12 cellular contexts compared by ENCODE assay signal in genomic region chr16:29192329-29193247, GRCh38.
DNase-seq lines count a peak whose midpoint lies in the region; ATAC-seq and TF ChIP-seq lines count a peak whose summit lies in the region.
"Had no signal": no experiment of that assay in that cellular context is flagged by ENCODE, and none has a peak within 500 bp of the region (broad histone marks: within the 10 kb centered on the region; RNA-seq: fewer than 3 reads in every experiment).

No MANE protein-coding gene starts in this region.

- H3K27ac Mint-ChIP-seq in activated T-cell treated with anti-CD3 and anti-CD28 coated beads, Interleukin-2, amount 50 U/mL, for 24 hours, result no peak overlapping the region
- H3K27ac Mint-ChIP-seq in activated T-cell treated with anti-CD3 and anti-CD28 coated beads, Interleukin-2, amount 50 U/mL, for 72 hours, result no peak overlapping the region

- no peak overlapping the region for H3K4me3 Mint-ChIP-seq in activated T-cell treated with anti-CD3 and anti-CD28 coated beads, Interleukin-2, amount 50 U/mL, for 24 hours
- no peak overlapping the region for H3K4me3 Mint-ChIP-seq in activated T-cell treated with anti-CD3 and anti-CD28 coated beads, Interleukin-2, amount 50 U/mL, for 72 hours

- intact Hi-C loops in IMR-90 (cut with micrococcal nuclease) (no loop called here), tibial artery (cut with DNase I; ENCODE audit: low total_unique reads) (no loop called here)

- H3K4me1 ChIP-seq in IMR-90 (ENCODE audit: control insufficient read depth, insufficient read depth, low read length) (peaks cover 11% of the 10 kb centered on the region), tibial artery (peaks cover 0 to 9% (median 0%) of the 10 kb centered on the region in 4 donors), trophoblast cell (ENCODE audit: control insufficient read depth in 1 of 2, insufficient read depth in 2 of 2, low read length in 2 of 2) (no peaks in the 10 kb centered on the region)
- H3K4me1 ChIP-seq: ascending aorta, SJSA1 had no signal

- no peaks in the 10 kb centered on the region for H3K27me3 Mint-ChIP-seq in activated T-cell treated with anti-CD3 and anti-CD28 coated beads, Interleukin-2, amount 50 U/mL, for 24 hours
- H3K27me3 Mint-ChIP-seq in activated T-cell treated with anti-CD3 and anti-CD28 coated beads, Interleukin-2, amount 50 U/mL, for 72 hours (ENCODE audit: low read depth), result no peaks in the 10 kb centered on the region

- H3K27me3 ChIP-seq in IMR-90 (ENCODE audit: control insufficient read depth, insufficient read depth, low read length) (no peaks in the 10 kb centered on the region), tibial artery (no peaks in the 10 kb centered on the region), trophoblast cell (ENCODE audit: insufficient read depth, low read length) (no peaks in the 10 kb centered on the region)
- H3K27me3 ChIP-seq: ascending aorta, SJSA1 had no signal

- ATAC-seq in activated T-cell treated with anti-CD3 and anti-CD28 coated beads, Interleukin-2, amount 50 U/mL, for 72 hours (replicated peaks in 1 of 2), result no peak
- ATAC-seq in IMR-90 (ENCODE audit: low read depth) (no peak), esophagus mucosa (peak; percentile 25)

- no peak overlapping the region for H3K4me2 ChIP-seq in IMR-90 (ENCODE audit: low read depth, low read length)
- H3K4me2 ChIP-seq in trophoblast cell (ENCODE audit: low read length), result no peak overlapping the region

- no peaks in the 10 kb centered on the region for H4K20me1 ChIP-seq in IMR-90 (ENCODE audit: insufficient read depth, low read length)

- TF ChIP-seq POLR2A in IMR-90 (IDR thresholded peaks at IDR 0.05; ENCODE audit: low read depth, low read length), result no peak

- TF ChIP-seq RAD21 in IMR-90 (IDR thresholded peaks at IDR 0.05; ENCODE audit: low read length), result peak; percentile 20; the same call in 1 of the 2 replicates

- H3K79me2 ChIP-seq in trophoblast cell (ENCODE audit: control insufficient read depth, insufficient read depth, low read length, poor library complexity), result no peaks in the 10 kb centered on the region

- H4K5ac ChIP-seq in IMR-90 (ENCODE audit: low read depth, low read length), result peak overlapping the region; percentile 66

- peak overlapping the region; percentile 55 to 91 for H4K8ac ChIP-seq in IMR-90 (ENCODE audit: low read depth in 2 of 2, low read length in 2 of 2)
- H4K8ac ChIP-seq in trophoblast cell (ENCODE audit: low read depth, low read length), result no peak overlapping the region

- H2BK20ac ChIP-seq in IMR-90 (ENCODE audit: low read depth, low read length), result peak overlapping the region; percentile 85; the same call in 1 of the 2 replicates

- no peak overlapping the region for H3K56ac ChIP-seq in IMR-90 (ENCODE audit: extremely low read depth, insufficient read depth, low read length)

- H3K9me3 Mint-ChIP-seq in activated T-cell treated with anti-CD3 and anti-CD28 coated beads, Interleukin-2, amount 50 U/mL, for 24 hours, result no peaks in the 10 kb centered on the region
- H3K9me3 Mint-ChIP-seq in activated T-cell treated with anti-CD3 and anti-CD28 coated beads, Interleukin-2, amount 50 U/mL, for 72 hours, result peaks cover 0 to 7% of the 10 kb centered on the region in 2 donors

- dilution Hi-C loops in IMR-90 (cut with HindIII; ENCODE audit: low sequenced_read_pairs, unreplicated experiment), result no loop called here

- DNase-seq in activated T-cell treated with anti-CD3 and anti-CD28 coated beads, Interleukin-2, amount 50 U/mL, for 24 hours, result peak; percentile 26
- no peak for DNase-seq in activated T-cell treated with anti-CD3 and anti-CD28 coated beads, Interleukin-2, amount 50 U/mL, for 72 hours
- DNase-seq in IMR-90 (no peak), tibial artery (peak; percentile 16 to 65), glomerular visceral epithelial cell (ENCODE audit: extremely low spot score) (no peak), trophoblast cell (no peak), NCI-H226 (no peak)
- DNase-seq: AML-193, NCI-H446 had no signal

- H3K79me1 ChIP-seq in IMR-90 (ENCODE audit: low read depth in 1 of 2, low read length in 2 of 2) (peaks cover 0 to 10% of the 10 kb centered on the region in 2 experiments; a peak in 3 of 4 replicates), trophoblast cell (ENCODE audit: low read length) (no peaks in the 10 kb centered on the region)

- H3K23ac ChIP-seq in IMR-90 (ENCODE audit: low read depth, low read length), result no peak overlapping the region
- no peak overlapping the region for H3K23ac ChIP-seq in trophoblast cell (ENCODE audit: low read length)

- no TSS peak for BruUV-seq in IMR-90 (replicated peaks; lab: Mats Ljungman, UMichigan)

- no peak overlapping the region for H2AFZ ChIP-seq in IMR-90 (replicated peaks; ENCODE audit: low read length, poor library complexity)
- no peak overlapping the region for H2AFZ ChIP-seq in trophoblast cell (ENCODE audit: insufficient read depth, low read length, poor library complexity)

- 88% methylated on average over 4 of the region's 17 CpGs; no CpG with 5 or more reads in 1 of the 2 experiments for WGBS in IMR-90 (ENCODE audit: extremely low coverage in 2 of 2, insufficient read length in 1 of 2), 2 experiments
- no CpG with 5 or more reads among the region's 17 CpGs for WGBS in trophoblast cell (ENCODE audit: extremely low coverage, insufficient coverage, insufficient read length)

- peak overlapping the region; percentile 95 for H3K4ac ChIP-seq in IMR-90 (ENCODE audit: low read depth, low read length)
- H3K4ac ChIP-seq in trophoblast cell (ENCODE audit: low read depth, low read length), result no peak overlapping the region

- H3K9me3 ChIP-seq in IMR-90 (ENCODE audit: control insufficient read depth, insufficient read depth, low read length), result no peaks in the 10 kb centered on the region
- H3K9me3 ChIP-seq in tibial artery, result no peaks in the 10 kb centered on the region
- H3K9me3 ChIP-seq in trophoblast cell (ENCODE audit: insufficient read depth, low read depth, low read length), result peaks cover 4% of the 10 kb centered on the region
- H3K9me3 ChIP-seq: ascending aorta, SJSA1 had no signal

- H4K12ac ChIP-seq in trophoblast cell (ENCODE audit: low read depth, low read length), result no peak overlapping the region

- no peak overlapping the region for H2BK12ac ChIP-seq in trophoblast cell (ENCODE audit: low read length)

- peaks cover 19% of the 10 kb centered on the region; the same call in 1 of the 2 replicates for H3K9me1 ChIP-seq in IMR-90 (ENCODE audit: insufficient read depth, low read length)

- H4K91ac ChIP-seq in IMR-90 (ENCODE audit: insufficient read depth, low read depth, low read length) (peak overlapping the region; percentile 92), trophoblast cell (ENCODE audit: low read depth, low read length) (no peak overlapping the region)

- no peak overlapping the region for H3K4me3 ChIP-seq in IMR-90 (ENCODE audit: insufficient read depth, low read depth, low read length)
- no peak overlapping the region for H3K4me3 ChIP-seq in tibial artery
- no peak overlapping the region for H3K4me3 ChIP-seq in trophoblast cell (ENCODE audit: low read depth, low read length)
- H3K4me3 ChIP-seq: ascending aorta, SJSA1 had no signal

- H2AK5ac ChIP-seq in IMR-90 (ENCODE audit: low read depth, low read length) (peak overlapping the region; percentile 96), trophoblast cell (ENCODE audit: low read length) (no peak overlapping the region)

- no peaks in the 10 kb centered on the region for H3K4me1 Mint-ChIP-seq in activated T-cell treated with anti-CD3 and anti-CD28 coated beads, Interleukin-2, amount 50 U/mL, for 24 hours (ENCODE audit: low read depth)
- H3K4me1 Mint-ChIP-seq in activated T-cell treated with anti-CD3 and anti-CD28 coated beads, Interleukin-2, amount 50 U/mL, for 72 hours (ENCODE audit: low read depth), result no peaks in the 10 kb centered on the region

- POLR2A ChIA-PET in IMR-90 (lab: Charles Lee; ENCODE audit: unreplicated experiment), result no interaction called here

- no peaks in the 10 kb centered on the region for H3K36me3 ChIP-seq in IMR-90 (ENCODE audit: control insufficient read depth, insufficient read depth, low read length)
- H3K36me3 ChIP-seq in tibial artery, result no peaks in the 10 kb centered on the region
- no peaks in the 10 kb centered on the region for H3K36me3 ChIP-seq in trophoblast cell (ENCODE audit: control insufficient read depth in 1 of 2, insufficient read depth in 2 of 2, low read length in 2 of 2)
- H3K36me3 ChIP-seq: ascending aorta, SJSA1 had no signal

- in situ Hi-C loops in IMR-90 (cut with MboI; ENCODE audit: low sequenced_read_pairs), result no loop called here

- peaks cover 18% of the 10 kb centered on the region for H3K36me3 Mint-ChIP-seq in activated T-cell treated with anti-CD3 and anti-CD28 coated beads, Interleukin-2, amount 50 U/mL, for 24 hours (ENCODE audit: low read depth)
- H3K36me3 Mint-ChIP-seq in activated T-cell treated with anti-CD3 and anti-CD28 coated beads, Interleukin-2, amount 50 U/mL, for 72 hours (ENCODE audit: insufficient read depth in 2 of 2), result no peaks in the 10 kb centered on the region

- H2AK9ac ChIP-seq in IMR-90 (replicated peaks; ENCODE audit: low read depth, low read length, poor library complexity), result no peak overlapping the region

- no peak overlapping the region for H3K9ac ChIP-seq in IMR-90 (ENCODE audit: low read depth, low read length)
- H3K9ac ChIP-seq in trophoblast cell (ENCODE audit: low read length), result no peak overlapping the region

- TF ChIP-seq CTCF in IMR-90 (conservative IDR thresholded peaks at IDR 0.05; ENCODE audit: low read depth, low read length) (no peak), tibial artery (IDR thresholded peaks at IDR 0.05) (no peak)

- peak overlapping the region; percentile 79; the same call in 2 of the 3 replicates for H2BK15ac ChIP-seq in IMR-90 (ENCODE audit: low read depth, low read length)

- H3K27ac ChIP-seq in IMR-90 (ENCODE audit: insufficient read depth, low read length), result peak overlapping the region; percentile 57; the same call in 1 of the 2 replicates
- no peak overlapping the region for H3K27ac ChIP-seq in tibial artery
- H3K27ac ChIP-seq in trophoblast cell (ENCODE audit: low read depth, low read length), result no peak overlapping the region
- H3K27ac ChIP-seq: ascending aorta, SJSA1 had no signal

- H2BK120ac ChIP-seq in IMR-90 (ENCODE audit: low read depth, low read length) (peak overlapping the region; percentile 89), trophoblast cell (ENCODE audit: insufficient read depth, low read length, poor library complexity) (no peak overlapping the region)

- H3K14ac ChIP-seq in IMR-90 (replicated peaks; ENCODE audit: low read depth, low read length) (peak overlapping the region; percentile 91), trophoblast cell (ENCODE audit: low read length) (no peak overlapping the region)

- no peak overlapping the region for H2BK5ac ChIP-seq in IMR-90 (ENCODE audit: low read depth, low read length, poor library complexity, severe bottlenecking)
- no peak overlapping the region for H2BK5ac ChIP-seq in trophoblast cell (ENCODE audit: low read depth, low read length, poor library complexity)

- peak overlapping the region; percentile 79; the same call in 1 of the 2 replicates for H3K18ac ChIP-seq in IMR-90 (ENCODE audit: low read depth, low read length)
- H3K18ac ChIP-seq in trophoblast cell (ENCODE audit: low read length), result no peak overlapping the region

- CTCF ChIA-PET in IMR-90 (lab: Yijun Ruan, JAX), result no interaction called here

TF ChIP-seq in IMR-90, 13 proteins besides CTCF, POLR2A, EP300 and RAD21 (continues in another document):
- TF ChIP-seq MAFK (IDR thresholded peaks at IDR 0.05; ENCODE audit: low read depth, low read length), result no peak
- no peak for TF ChIP-seq CEBPB (IDR thresholded peaks at IDR 0.05; ENCODE audit: low read depth, low read length)

Comparison
In these comparisons a context has a peak if more than half of its experiments do, and no peak if none do; other contexts are left out.
1. DNase-seq: peak in activated T-cell treated with anti-CD3 and anti-CD28 coated beads, Interleukin-2, amount 50 U/mL, for 24 hours (single experiment) and tibial artery (2 of 2); none in activated T-cell treated with anti-CD3 and anti-CD28 coated beads, Interleukin-2, amount 50 U/mL, for 72 hours (0 of 2), IMR-90 (single experiment), glomerular visceral epithelial cell (single experiment), trophoblast cell (0 of 2) and NCI-H226 (single experiment).